10 cellular contexts compared by ENCODE assay signal in genomic region chr11:65921033-65921555, GRCh38. TPM values are rescaled to one million over a fixed set of nuclear protein-coding genes. Genes with fewer than 3 reads are reported as not detected.
DNase-seq lines count a peak whose midpoint lies in the region; ATAC-seq lines count a peak whose summit lies in the region.
"Had no signal": no experiment of that assay in that cellular context is flagged by ENCODE, and none has a peak within 500 bp of the region (broad histone marks: within the 10 kb centered on the region; RNA-seq: fewer than 3 reads in every experiment).

No MANE protein-coding gene starts in this region.

- H3K4me1 ChIP-seq in ACC112 (ENCODE audit: control insufficient read depth, insufficient read depth, low read length, unreplicated experiment) (peaks cover 34% of the 10 kb centered on the region), mesodermal cell (ENCODE audit: control insufficient read depth, insufficient read depth, low read length, poor library complexity, severe bottlenecking) (peaks cover 28% of the 10 kb centered on the region)

- H3K27me3 ChIP-seq in ACC112 (ENCODE audit: insufficient read depth, low read length), result no peaks in the 10 kb centered on the region

- ATAC-seq in activated naive CD8-positive, alpha-beta T cell treated with anti-CD3 and anti-CD28 coated beads, Interleukin-2, amount 50 U/mL, for 24 hours, result no peak
- ATAC-seq in HG03439 (IDR thresholded peaks at IDR 0.05; ENCODE audit: unreplicated experiment), result no peak
- no peak for ATAC-seq in GM19397 (IDR thresholded peaks at IDR 0.05; ENCODE audit: unreplicated experiment)

- H3K36me3 ChIP-seq in ACC112 (ENCODE audit: insufficient read depth, low read length) (peaks cover 19% of the 10 kb centered on the region), mesodermal cell (ENCODE audit: control insufficient read depth, insufficient read depth, low read length) (peaks cover 55% of the 10 kb centered on the region)

- 94 to 100% methylated on average over 4 to 10 of the region's 12 CpGs for whole genome bisulfite sequencing in mesodermal cell (ENCODE audit: insufficient coverage in 2 of 2), 2 experiments

- no peaks in the 10 kb centered on the region for H3K9me3 Mint-ChIP-seq in activated naive CD8-positive, alpha-beta T cell treated with anti-CD3 and anti-CD28 coated beads, Interleukin-2, amount 50 U/mL, for 24 hours

- H3K27ac ChIP-seq in ACC112 (ENCODE audit: low read depth, low read length), result 0 out of 2 replicates have a peak overlapping the region, but pooled peaks have one; percentile 29
- no peak overlapping the region for H3K27ac ChIP-seq in mesodermal cell (ENCODE audit: low read depth, low read length, severe bottlenecking)

- peaks cover 8% of the 10 kb centered on the region for H3K36me3 Mint-ChIP-seq in activated naive CD8-positive, alpha-beta T cell treated with anti-CD3 and anti-CD28 coated beads, Interleukin-2, amount 50 U/mL, for 24 hours (ENCODE audit: low read depth)

- H2AFZ ChIP-seq in ACC112 (ENCODE audit: low read length, unreplicated experiment), result no peak overlapping the region

- no peak overlapping the region for H3K27ac Mint-ChIP-seq in activated naive CD8-positive, alpha-beta T cell treated with anti-CD3 and anti-CD28 coated beads, Interleukin-2, amount 50 U/mL, for 24 hours

- H3K27me3 Mint-ChIP-seq in activated naive CD8-positive, alpha-beta T cell treated with anti-CD3 and anti-CD28 coated beads, Interleukin-2, amount 50 U/mL, for 24 hours, result no peaks in the 10 kb centered on the region

- H3K4me3 Mint-ChIP-seq in activated naive CD8-positive, alpha-beta T cell treated with anti-CD3 and anti-CD28 coated beads, Interleukin-2, amount 50 U/mL, for 24 hours, result peak overlapping the region; percentile 90

- H3K79me2 ChIP-seq in ACC112 (ENCODE audit: control insufficient read depth, insufficient read depth, low read length, unreplicated experiment), result peaks cover 53% of the 10 kb centered on the region

- H3K4me3 ChIP-seq in ACC112 (ENCODE audit: low read depth, low read length) (peak overlapping the region; percentile 96), GM08714 (ENCODE audit: low read length) (peak overlapping the region; percentile 87; the same call in 1 of the 2 replicates), mesodermal cell (ENCODE audit: extremely low read depth, insufficient read depth, low read length, poor library complexity, severe bottlenecking) (peak overlapping the region; percentile 89)

- no peak for DNase-seq in activated naive CD8-positive, alpha-beta T cell treated with anti-CD3 and anti-CD28 coated beads, Interleukin-2, amount 50 U/mL, for 24 hours
- DNase-seq in activated CD4-positive, CD25-positive, alpha-beta regulatory T cell (lab: John Stamatoyannopoulos, UW), result no peak
- no peak for DNase-seq in glomerular visceral epithelial cell (ENCODE audit: extremely low spot score)
- DNase-seq: dermis blood vessel endothelial cell, NCI-H187 had no signal

- H3K4me1 Mint-ChIP-seq in activated naive CD8-positive, alpha-beta T cell treated with anti-CD3 and anti-CD28 coated beads, Interleukin-2, amount 50 U/mL, for 24 hours, result peaks cover 35% of the 10 kb centered on the region

- H3K9me3 ChIP-seq in mesodermal cell (ENCODE audit: control insufficient read depth, low read length), result no peaks in the 10 kb centered on the region

RNA-seq across cellular contexts. Expression of gene DRAP1, which starts 1.9 kb away (rescaled TPM):
- 160 TPM for polyA plus RNA-seq in mesodermal cell (2013, experiment 1 of 2)
- 120 TPM for polyA plus RNA-seq in mesodermal cell (2013, experiment 2 of 2)

RNA-seq across cellular contexts. Expression of gene C11orf68, which starts 2.2 kb away (rescaled TPM):
- polyA plus RNA-seq in mesodermal cell (2013, experiment 1 of 2), result 38.1 TPM
- polyA plus RNA-seq in mesodermal cell (2013, experiment 2 of 2), result 32.2 TPM

RNA-seq across cellular contexts. Expression of gene FOSL1, which starts 20.9 kb away (rescaled TPM):
- 14.7 TPM for polyA plus RNA-seq in mesodermal cell (2013, experiment 1 of 2)
- polyA plus RNA-seq in mesodermal cell (2013, experiment 2 of 2), result 13.0 TPM

RNA-seq across cellular contexts. Expression of gene TSGA10IP, which starts 24.2 kb away (rescaled TPM):
- polyA plus RNA-seq in mesodermal cell (2013, experiment 1 of 2), result 1.1 TPM
- polyA plus RNA-seq in mesodermal cell (2013, experiment 2 of 2), result 0.46 TPM

RNA-seq across cellular contexts. Expression of gene CCDC85B, which starts 30.6 kb away (rescaled TPM):
- 22.8 TPM for polyA plus RNA-seq in mesodermal cell (2013, experiment 1 of 2)
- polyA plus RNA-seq in mesodermal cell (2013, experiment 2 of 2), result 20.5 TPM
